1 cellular context compared by ENCODE assay signal in genomic region chr20:3846378-3846739, GRCh38.
A peak's percentile ranks its signal among the peaks of the same experiment; 100 is the strongest.
TF ChIP-seq lines count a peak whose summit lies in the region.

No MANE protein-coding gene starts in this region.

TF ChIP-seq in HepG2, 621 proteins besides CTCF, POLR2A, EP300 and RAD21 (continued from another document and continues in another):
- TF ChIP-seq BATF2 (CRISPR knock-in tag; IDR thresholded peaks at IDR 0.05) (no peak), ZBTB14 (CRISPR knock-in tag; IDR thresholded peaks at IDR 0.05) (peak; percentile 79), ZNF382 (CRISPR knock-in tag; IDR thresholded peaks at IDR 0.05; ENCODE audit: borderline replicate concordance) (no peak), FUBP1 (CRISPR knock-in tag; IDR thresholded peaks at IDR 0.05; ENCODE audit: borderline replicate concordance) (no peak; the same call in 1 of the 2 replicates), ZNF205 (CRISPR knock-in tag; IDR thresholded peaks at IDR 0.05) (no peak; the same call in 1 of the 2 replicates), NFE2L2 (IDR thresholded peaks at IDR 0.05; ENCODE audit: low read length) (no peak), ZMAT5 (CRISPR knock-in tag; IDR thresholded peaks at IDR 0.05; ENCODE audit: borderline replicate concordance, low read depth) (no peak), FOXO1 (CRISPR knock-in tag; IDR thresholded peaks at IDR 0.05) (no peak), GMEB1 (CRISPR knock-in tag; IDR thresholded peaks at IDR 0.05; ENCODE audit: borderline replicate concordance) (no peak), ZBTB2 (CRISPR knock-in tag; IDR thresholded peaks at IDR 0.05; ENCODE audit: low read depth) (no peak), PHB2 (IDR thresholded peaks at IDR 0.05; ENCODE audit: partially characterized antibody) (no peak), ZNF430 (CRISPR knock-in tag; IDR thresholded peaks at IDR 0.05) (no peak), PHF21A (CRISPR knock-in tag; IDR thresholded peaks at IDR 0.05) (no peak), HIVEP1 (CRISPR knock-in tag; IDR thresholded peaks at IDR 0.05) (peak; percentile 67; the same call in 1 of the 2 replicates), ZNF782 (CRISPR knock-in tag; IDR thresholded peaks at IDR 0.05; ENCODE audit: borderline replicate concordance) (no peak), TFDP1 (CRISPR knock-in tag; IDR thresholded peaks at IDR 0.05; ENCODE audit: borderline replicate concordance) (no peak), GMEB2 (CRISPR knock-in tag; IDR thresholded peaks at IDR 0.05; ENCODE audit: low read depth) (no peak), ZZZ3 (CRISPR knock-in tag; IDR thresholded peaks at IDR 0.05; ENCODE audit: borderline replicate concordance) (no peak; the same call in 1 of the 2 replicates), ZHX1 (CRISPR knock-in tag; IDR thresholded peaks at IDR 0.05; ENCODE audit: low read depth) (no peak), ZSCAN21 (CRISPR knock-in tag; IDR thresholded peaks at IDR 0.05; ENCODE audit: borderline replicate concordance) (no peak), MZF1 (CRISPR knock-in tag; IDR thresholded peaks at IDR 0.05; ENCODE audit: borderline replicate concordance) (0 out of 2 replicates have a peak, but pooled peaks have one; percentile 9), NKX3-1 (CRISPR knock-in tag; IDR thresholded peaks at IDR 0.05) (peak; percentile 97), CCAR2 (optimal IDR thresholded peaks at IDR 0.05; ENCODE audit: low read depth, low read length) (no peak), ZNF704 (CRISPR knock-in tag; IDR thresholded peaks at IDR 0.05; ENCODE audit: borderline replicate concordance) (no peak), ZNF101 (CRISPR knock-in tag; IDR thresholded peaks at IDR 0.05; ENCODE audit: borderline replicate concordance, low read depth) (no peak), CSRNP2 (CRISPR knock-in tag; conservative IDR thresholded peaks at IDR 0.05; ENCODE audit: low read depth) (no peak), MYPOP (CRISPR knock-in tag; IDR thresholded peaks at IDR 0.05) (no peak), ZNF484 (CRISPR knock-in tag; IDR thresholded peaks at IDR 0.05; ENCODE audit: borderline replicate concordance, low read depth) (no peak), JDP2 (CRISPR knock-in tag; IDR thresholded peaks at IDR 0.05; ENCODE audit: borderline replicate concordance) (no peak), ZMYM3 (CRISPR knock-in tag; IDR thresholded peaks at IDR 0.05) (no peak; the same call in 1 of the 2 replicates), MEF2D (CRISPR knock-in tag; IDR thresholded peaks at IDR 0.05) (no peak), ZNF253 (CRISPR knock-in tag; IDR thresholded peaks at IDR 0.05; ENCODE audit: borderline replicate concordance) (no peak; the same call in 1 of the 2 replicates), ZNF570 (CRISPR knock-in tag; IDR thresholded peaks at IDR 0.05; ENCODE audit: borderline replicate concordance) (no peak), BCLAF1 (IDR thresholded peaks at IDR 0.05) (no peak), ZNF616 (CRISPR knock-in tag; IDR thresholded peaks at IDR 0.05; ENCODE audit: low read depth) (no peak), PPARG (CRISPR knock-in tag; conservative IDR thresholded peaks at IDR 0.05) (no peak)
